In genomic region chr21:28186604-28187003, GRCh38 we compare ENCODE assay signal across 16 cellular contexts.
DNase-seq lines count a peak whose midpoint lies in the region; ATAC-seq and TF ChIP-seq lines count a peak whose summit lies in the region.
"Had no signal": no experiment of that assay in that cellular context is flagged by ENCODE, and none has a peak within 500 bp of the region (broad histone marks: within the 10 kb centered on the region; RNA-seq: fewer than 3 reads in every experiment).

No MANE protein-coding gene starts in this region.

- DNase-seq in LHCN-M2 (ENCODE audit: low read depth) (peak; percentile 6), fibroblast of villous mesenchyme (ENCODE audit: low read depth) (peak; percentile 59), sigmoid colon (no peak), cortex of kidney (lab: John Stamatoyannopoulos, UW) (no peak), T-cell (no peak)
- DNase-seq in activated naive CD4-positive, alpha-beta T cell treated with anti-CD3 and anti-CD28 coated beads, Interleukin-2, amount 50 U/mL, for 16 hours, result no peak
- DNase-seq: C1 segment of cervical spinal cord; Calu3; CD4-positive, alpha-beta memory T cell; COR-L47; DMS53; DMS79 treated with DMSO at 0.1 percent for 48 hours; GF-D8; GOT3; HFFc6 had no signal

- no peak overlapping the region for H3K4me3 Mint-ChIP-seq in T-cell
- H3K4me3 Mint-ChIP-seq: CD4-positive, alpha-beta memory T cell; HFFc6 had no signal

- no peaks in the 10 kb centered on the region for H3K9me3 ChIP-seq in sigmoid colon
- H3K9me3 ChIP-seq: HAP-1 had no signal

- H3K27me3 Mint-ChIP-seq in T-cell, result no peaks in the 10 kb centered on the region
- H3K27me3 Mint-ChIP-seq: CD4-positive, alpha-beta memory T cell had no signal

- no peak for ATAC-seq in T-cell (replicated peaks in 1 of 4)

- H3K4me3 ChIP-seq in fibroblast of villous mesenchyme (ENCODE audit: low read depth, low read length), result no peak overlapping the region
- H3K4me3 ChIP-seq in sigmoid colon, result no peak overlapping the region
- H3K4me3 ChIP-seq: HAP-1 had no signal

- no peaks in the 10 kb centered on the region for H3K4me1 ChIP-seq in sigmoid colon
- H3K4me1 ChIP-seq: HAP-1 had no signal

- H3K27ac ChIP-seq in sigmoid colon, result peak overlapping the region in 1 of 4 donors; percentile 28

- no peaks in the 10 kb centered on the region for H3K36me3 ChIP-seq in sigmoid colon
- H3K36me3 ChIP-seq: HAP-1 had no signal

- H3K4me1 Mint-ChIP-seq in T-cell, result no peaks in the 10 kb centered on the region
- H3K4me1 Mint-ChIP-seq: CD4-positive, alpha-beta memory T cell had no signal

- TF ChIP-seq CTCF in fibroblast of villous mesenchyme (IDR thresholded peaks at IDR 0.05; ENCODE audit: insufficient read depth, low read depth, low read length), result no peak
- TF ChIP-seq CTCF in sigmoid colon (IDR thresholded peaks at IDR 0.05), result no peak

- peaks cover 0 to 4% (median 2%) of the 10 kb centered on the region in 3 donors for H3K9me3 Mint-ChIP-seq in T-cell

- no peaks in the 10 kb centered on the region for H3K36me3 Mint-ChIP-seq in T-cell
- H3K36me3 Mint-ChIP-seq: CD4-positive, alpha-beta memory T cell had no signal

- intact Hi-C loops in sigmoid colon (cut with DNase I), result no loop called here

- POLR2A ChIA-PET in T-cell (lab: Charles Lee), result interaction anchor here (0.6 to 0.7 kb wide), 2 partner anchors 40 to 56 kb away, joined by 3 to 5 read pairs; no protein-coding TSS in a partner anchor

- CTCF ChIA-PET in T-cell (lab: Charles Lee), result no interaction called here

- H3K27me3 ChIP-seq in sigmoid colon, result no peaks in the 10 kb centered on the region

- TF ChIP-seq POLR2A in sigmoid colon (IDR thresholded peaks at IDR 0.05), result no peak

- TF ChIP-seq EP300 in sigmoid colon (IDR thresholded peaks at IDR 0.05), result peak in 3 of 4 donors; percentile 14 to 84 (median 61)

- H3K27ac Mint-ChIP-seq in T-cell, result no peak overlapping the region
- H3K27ac Mint-ChIP-seq: HFFc6 had no signal

Comparison
In these comparisons a context has a peak if more than half of its experiments do, and no peak if none do; other contexts are left out.
1. DNase-seq: peak in LHCN-M2 (single experiment) and fibroblast of villous mesenchyme (single experiment); none in sigmoid colon (single experiment), activated naive CD4-positive, alpha-beta T cell treated with anti-CD3 and anti-CD28 coated beads, Interleukin-2, amount 50 U/mL, for 16 hours (single experiment), cortex of kidney (single experiment) and T-cell (0 of 34).